Comparison of ENCODE assay signal across 1 cellular context in genomic region chr11:12390258-12390657, GRCh38.
TF ChIP-seq lines count a peak whose summit lies in the region.

No MANE protein-coding gene starts in this region.

TF ChIP-seq in WTC11, 78 proteins besides CTCF, POLR2A, EP300 and RAD21 (continued from another document):
- TF ChIP-seq ARID4B (CRISPR knock-in tag; IDR thresholded peaks at IDR 0.05; ENCODE audit: borderline replicate concordance) (no peak), E2F4 (CRISPR knock-in tag; IDR thresholded peaks at IDR 0.05; ENCODE audit: borderline replicate concordance, low read depth) (no peak), CBFB (CRISPR knock-in tag; IDR thresholded peaks at IDR 0.05; ENCODE audit: low read depth) (no peak), GABPB1 (CRISPR knock-in tag; IDR thresholded peaks at IDR 0.05) (no peak), NFE2L1 (CRISPR knock-in tag; IDR thresholded peaks at IDR 0.05) (no peak), ZNF512 (CRISPR knock-in tag; IDR thresholded peaks at IDR 0.05; ENCODE audit: borderline replicate concordance) (no peak), SOX15 (CRISPR knock-in tag; IDR thresholded peaks at IDR 0.05) (no peak), ZNF263 (CRISPR knock-in tag; IDR thresholded peaks at IDR 0.05; ENCODE audit: low read depth) (no peak), FOXJ3 (CRISPR knock-in tag; IDR thresholded peaks at IDR 0.05; ENCODE audit: borderline replicate concordance) (no peak), AR (CRISPR knock-in tag; IDR thresholded peaks at IDR 0.05) (no peak), RORB (CRISPR knock-in tag; IDR thresholded peaks at IDR 0.05) (no peak)
